ENCODE assay signal across 9 cellular contexts in the genomic region with DNA sequence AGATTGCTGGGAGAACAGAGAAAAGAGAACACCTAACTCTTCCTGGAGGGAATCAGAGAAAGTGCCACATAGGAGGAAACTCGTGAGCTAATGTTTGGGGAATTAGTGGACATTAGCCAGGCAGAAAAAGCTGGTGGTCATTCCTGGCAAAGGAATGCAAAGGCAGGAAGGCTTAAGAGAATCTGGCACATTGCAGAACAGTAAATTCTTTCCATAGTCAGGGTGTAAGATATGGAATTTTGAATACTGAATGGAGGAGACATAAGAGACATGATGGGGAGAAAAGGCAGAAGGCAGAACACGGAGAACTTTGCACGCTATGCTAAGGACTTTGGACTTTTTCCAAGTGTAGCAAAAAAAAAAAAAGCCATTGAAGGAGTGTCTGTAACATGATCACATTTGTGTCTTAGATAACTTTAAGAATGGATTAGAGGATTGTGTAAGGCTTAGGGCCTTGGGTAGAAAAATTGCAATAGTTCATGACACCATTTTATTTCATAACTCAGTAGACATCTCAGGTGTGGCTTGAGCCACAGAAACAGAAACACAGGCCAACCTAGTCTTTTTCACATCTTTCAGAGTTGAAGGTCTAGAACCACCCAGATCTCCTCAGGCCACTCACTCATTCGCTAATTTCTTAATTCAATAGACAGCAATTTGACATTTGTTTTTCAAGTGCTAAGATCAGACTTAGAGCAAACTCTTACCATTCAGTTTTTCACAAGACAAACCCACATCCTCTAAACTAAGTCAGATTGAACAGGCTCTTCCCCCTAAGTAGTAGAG. TPM values are rescaled to one million over a fixed set of nuclear protein-coding genes. Genes with fewer than 3 reads are reported as not detected.
A peak's percentile ranks its signal among the peaks of the same experiment; 100 is the strongest.
DNase-seq lines count a peak whose midpoint lies in the region; ATAC-seq and TF ChIP-seq lines count a peak whose summit lies in the region.
"Had no signal": no experiment of that assay in that cellular context is flagged by ENCODE, and none has a peak within 500 bp of the region (broad histone marks: within the 10 kb centered on the region; RNA-seq: fewer than 3 reads in every experiment).

No MANE protein-coding gene starts in this region.

- no TSS peak for BruUV-seq in A673 (replicated peaks; lab: Mats Ljungman, UMichigan)

- H3K27ac ChIP-seq in A673 (ENCODE audit: low read depth, low read length, poor library complexity, severe bottlenecking) (no peak overlapping the region), left lung (peak overlapping the region; percentile 50 to 51)

- DNase-seq in A673 (ENCODE audit: low spot score) (peak; percentile 43), H4 (ENCODE audit: low spot score) (peak; percentile 64), left lung (no peak), HK-2 (ENCODE audit: unreplicated experiment) (no peak), SKM-1 (lab: John Stamatoyannopoulos, UW; ENCODE audit: unreplicated experiment) (no peak), COLO829 (ENCODE audit: low spot score) (no peak), NCI-H187 treated with DMSO at 0.1 percent for 48 hours (lab: John Stamatoyannopoulos, UW) (no peak)
- DNase-seq in activated CD8-positive, alpha-beta T cell treated with anti-CD3 and anti-CD28 coated beads, Interleukin-2, amount 10 ng/mL, durations not matched to agents 7 days and 5 days: peak; percentile 36

- no peaks in the 10 kb centered on the region for H3K9me3 ChIP-seq in A673 (ENCODE audit: low read depth, low read length, poor library complexity, severe bottlenecking)
- no peaks in the 10 kb centered on the region for H3K9me3 ChIP-seq in left lung

- H3K9me3 Mint-ChIP-seq in activated CD8-positive, alpha-beta T cell treated with anti-CD3 and anti-CD28 coated beads, Interleukin-2, amount 10 ng/mL, durations not matched to agents 7 days and 5 days (ENCODE audit: insufficient read depth): no peaks in the 10 kb centered on the region
- H3K9me3 Mint-ChIP-seq: activated naive CD4-positive, alpha-beta T cell treated with anti-CD3 and anti-CD28 coated beads, Interleukin-2, amount 50 U/mL, for 24 hours had no signal

- H3K36me3 ChIP-seq in A673 (ENCODE audit: insufficient read depth, low read length, poor library complexity, severe bottlenecking): no peaks in the 10 kb centered on the region
- no peaks in the 10 kb centered on the region for H3K36me3 ChIP-seq in left lung

- peak; percentile 60 for ATAC-seq in activated CD8-positive, alpha-beta T cell treated with anti-CD3 and anti-CD28 coated beads, Interleukin-2, amount 10 ng/mL, durations not matched to agents 7 days and 5 days
- no peak for ATAC-seq in left lung

- intact Hi-C loops in A673 (cut with micrococcal nuclease; ENCODE audit: unreplicated experiment): no loop called here
- intact Hi-C loops in left lung (cut with DNase I): no loop called here

- peaks cover 9% of the 10 kb centered on the region for H3K36me3 Mint-ChIP-seq in activated CD8-positive, alpha-beta T cell treated with anti-CD3 and anti-CD28 coated beads, Interleukin-2, amount 10 ng/mL, durations not matched to agents 7 days and 5 days (ENCODE audit: low read depth)
- H3K36me3 Mint-ChIP-seq: activated naive CD4-positive, alpha-beta T cell treated with anti-CD3 and anti-CD28 coated beads, Interleukin-2, amount 50 U/mL, for 24 hours had no signal

- POLR2A ChIA-PET in A673 (lab: Charles Lee; ENCODE audit: low non-redundant PET): no interaction called here
- POLR2A ChIA-PET in activated CD8-positive, alpha-beta T cell treated with anti-CD3 and anti-CD28 coated beads, Interleukin-2, amount 10 ng/mL, durations not matched to agents 7 days and 5 days (lab: Charles Lee): no interaction called here

- no peaks in the 10 kb centered on the region for H3K27me3 ChIP-seq in A673 (replicated peaks; ENCODE audit: insufficient read depth, low read depth, low read length, poor library complexity)
- H3K27me3 ChIP-seq in left lung: no peaks in the 10 kb centered on the region

- TF ChIP-seq CTCF in A673 (conservative IDR thresholded peaks at IDR 0.05; ENCODE audit: low read depth, low read length): no peak
- TF ChIP-seq CTCF in left lung (IDR thresholded peaks at IDR 0.05): no peak

- peaks cover 76% of the 10 kb centered on the region for H3K4me1 Mint-ChIP-seq in activated CD8-positive, alpha-beta T cell treated with anti-CD3 and anti-CD28 coated beads, Interleukin-2, amount 10 ng/mL, durations not matched to agents 7 days and 5 days (ENCODE audit: low read depth)

- H3K4me1 ChIP-seq in A673 (ENCODE audit: insufficient read depth, low read length, poor library complexity, severe bottlenecking): no peaks in the 10 kb centered on the region
- peaks cover 0 to 22% of the 10 kb centered on the region in 2 donors for H3K4me1 ChIP-seq in left lung

- peak overlapping the region; percentile 51 for H3K4me3 Mint-ChIP-seq in activated CD8-positive, alpha-beta T cell treated with anti-CD3 and anti-CD28 coated beads, Interleukin-2, amount 10 ng/mL, durations not matched to agents 7 days and 5 days
- H3K4me3 Mint-ChIP-seq: activated naive CD4-positive, alpha-beta T cell treated with anti-CD3 and anti-CD28 coated beads, Interleukin-2, amount 50 U/mL, for 24 hours had no signal

- H3K4me3 ChIP-seq in A673 (ENCODE audit: low read depth, low read length, poor library complexity, severe bottlenecking): no peak overlapping the region
- no peak overlapping the region for H3K4me3 ChIP-seq in left lung

- CTCF ChIA-PET in A673 (lab: Charles Lee): no interaction called here
- CTCF ChIA-PET in activated CD8-positive, alpha-beta T cell treated with anti-CD3 and anti-CD28 coated beads, Interleukin-2, amount 10 ng/mL, durations not matched to agents 7 days and 5 days (lab: Charles Lee): interaction anchor here (0.7 to 1.2 kb wide), 4 partner anchors 14 to 29 kb away, joined by 3 to 4 read pairs (median 3); no protein-coding TSS in a partner anchor

- peak overlapping the region; percentile 91 for H3K27ac Mint-ChIP-seq in activated CD8-positive, alpha-beta T cell treated with anti-CD3 and anti-CD28 coated beads, Interleukin-2, amount 10 ng/mL, durations not matched to agents 7 days and 5 days
- H3K27ac Mint-ChIP-seq: activated naive CD4-positive, alpha-beta T cell treated with anti-CD3 and anti-CD28 coated beads, Interleukin-2, amount 50 U/mL, for 24 hours had no signal

- peaks cover 4% of the 10 kb centered on the region for H3K27me3 Mint-ChIP-seq in activated CD8-positive, alpha-beta T cell treated with anti-CD3 and anti-CD28 coated beads, Interleukin-2, amount 10 ng/mL, durations not matched to agents 7 days and 5 days (ENCODE audit: low read depth)
- H3K27me3 Mint-ChIP-seq: activated naive CD4-positive, alpha-beta T cell treated with anti-CD3 and anti-CD28 coated beads, Interleukin-2, amount 50 U/mL, for 24 hours had no signal

RNA-seq across cellular contexts. Expression of a gene that starts 31.2 kb away (rescaled TPM):
- 4.6 and 4.7 TPM in 2 replicates for total RNA-seq in A673 (2021)
- 31.7 and 61.0 TPM in 2 replicates for total RNA-seq in H4 (2014; rRNA removed; shearing (Covaris generic))
- total RNA-seq in activated CD8-positive, alpha-beta T cell treated with anti-CD3 and anti-CD28 coated beads, Interleukin-2, amount 10 ng/mL, durations not matched to agents 7 days and 5 days: not detected
- total RNA-seq in left lung: 100 to 1,000 TPM; 154 to 247 TPM

Comparison
In these comparisons a context has a peak if more than half of its experiments do, and no peak if none do; other contexts are left out.
1. DNase-seq: peak in A673 (single experiment), H4 (single experiment) and activated CD8-positive, alpha-beta T cell treated with anti-CD3 and anti-CD28 coated beads, Interleukin-2, amount 10 ng/mL, durations not matched to agents 7 days and 5 days (single experiment); none in left lung (0 of 2), HK-2 (single experiment), SKM-1 (single experiment), COLO829 (single experiment) and NCI-H187 treated with DMSO at 0.1 percent for 48 hours (single experiment).